In genomic region chr5:160088805-160089204, GRCh38 we compare ENCODE assay signal across 32 cellular contexts.
"Had no signal": no experiment of that assay in that cellular context is flagged by ENCODE, and none has a peak within 500 bp of the region (broad histone marks: within the 10 kb centered on the region; RNA-seq: fewer than 3 reads in every experiment).

No MANE protein-coding gene starts in this region.

- H3K4me1 ChIP-seq: esophagus squamous epithelium, prostate gland had no signal

- H3K9me3 Mint-ChIP-seq: activated CD4-positive, alpha-beta memory T cell treated with anti-CD3 and anti-CD28 coated beads for 36 hours; activated CD4-positive, alpha-beta T cell treated with anti-CD3 and anti-CD28 coated beads, Interleukin-2, amount 10 ng/mL, durations not matched to agents 24 days and 14 days; activated T-cell treated with anti-CD3 and anti-CD28 coated beads, Interleukin-2, amount 50 U/mL, for 4 hours; activated T-helper 2 cell treated with anti-CD3 and anti-CD28 coated beads, Interferon-gamma antibody, Interleukin-2, Interleukin-4, amounts not matched to agents 10 μg/mL and 5 μg/mL and 100 μg/mL, durations not matched to agents 14 hours and 24 hours and 36 hours; central memory CD8-positive, alpha-beta T cell; dendritic cell treated with granulocyte-macrophage colony-stimulating factor and Interleukin-4, amounts not matched to agents 40 ng/mL and 50 ng/mL, for 4 days; natural killer cell treated with Interleukin-12 subunit alpha and Interleukin-12 subunit beta and Interleukin-15 and Interleukin-18, amount 100 ng/mL, for 72 hours; stimulated activated naive CD8-positive, alpha-beta T cell treated with anti-CD3 and anti-CD28 coated beads, Interleukin-15, Interleukin-2, amounts not matched to agents 100 ng/mL and 50 ng/mL, for 24 hours had no signal

- H3K9me3 ChIP-seq: esophagus squamous epithelium, mucosa of descending colon, prostate gland, thoracic aorta had no signal

- H3K36me3 ChIP-seq: prostate gland had no signal

- H3K27ac Mint-ChIP-seq: activated CD4-positive, alpha-beta memory T cell treated with anti-CD3 and anti-CD28 coated beads for 36 hours; activated CD4-positive, alpha-beta T cell treated with anti-CD3 and anti-CD28 coated beads, Interleukin-2, amount 10 ng/mL, durations not matched to agents 24 days and 14 days; activated naive CD8-positive, alpha-beta T cell; activated T-helper 2 cell treated with anti-CD3 and anti-CD28 coated beads, Interferon-gamma antibody, Interleukin-2, Interleukin-4, amounts not matched to agents 10 μg/mL and 5 μg/mL and 100 μg/mL, durations not matched to agents 14 hours and 24 hours and 36 hours; dendritic cell treated with granulocyte-macrophage colony-stimulating factor and Interleukin-4, amounts not matched to agents 40 ng/mL and 50 ng/mL, for 4 days; natural killer cell treated with Interleukin-12 subunit alpha and Interleukin-12 subunit beta and Interleukin-15 and Interleukin-18, amount 100 ng/mL, for 72 hours; stimulated activated naive CD8-positive, alpha-beta T cell treated with anti-CD3 and anti-CD28 coated beads, Interleukin-15, Interleukin-2, amounts not matched to agents 100 ng/mL and 50 ng/mL, for 24 hours had no signal

- H3K4me3 ChIP-seq: esophagus squamous epithelium, mucosa of descending colon, prostate gland, skin epidermis, thoracic aorta had no signal

- ATAC-seq: activated T-cell treated with anti-CD3 and anti-CD28 coated beads, Interleukin-2, amount 50 U/mL, for 4 hours; left ventricle myocardium superior; mucosa of descending colon; natural killer cell treated with Interleukin-12 subunit alpha and Interleukin-12 subunit beta and Interleukin-15 and Interleukin-18, amount 100 ng/mL, for 72 hours; sciatic nerve had no signal

- H3K27me3 Mint-ChIP-seq: activated CD4-positive, alpha-beta memory T cell treated with anti-CD3 and anti-CD28 coated beads for 36 hours; activated CD4-positive, alpha-beta T cell treated with anti-CD3 and anti-CD28 coated beads, Interleukin-2, amount 10 ng/mL, durations not matched to agents 24 days and 14 days; activated naive CD8-positive, alpha-beta T cell; central memory CD8-positive, alpha-beta T cell; dendritic cell treated with granulocyte-macrophage colony-stimulating factor and Interleukin-4, amounts not matched to agents 40 ng/mL and 50 ng/mL, for 4 days; natural killer cell treated with Interleukin-12 subunit alpha and Interleukin-12 subunit beta and Interleukin-15 and Interleukin-18, amount 100 ng/mL, for 72 hours; stimulated activated naive CD8-positive, alpha-beta T cell treated with anti-CD3 and anti-CD28 coated beads, Interleukin-15, Interleukin-2, amounts not matched to agents 100 ng/mL and 50 ng/mL, for 24 hours had no signal

- DNase-seq: activated CD4-positive, alpha-beta memory T cell treated with anti-CD3 and anti-CD28 coated beads for 36 hours; activated CD4-positive, alpha-beta T cell treated with anti-CD3 and anti-CD28 coated beads, Interleukin-2, amount 10 ng/mL, durations not matched to agents 24 days and 14 days; activated CD4-positive, CD25-positive, alpha-beta regulatory T cell treated with anti-CD3 and anti-CD28 coated beads, Interleukin-2, amount 50 U/mL, for 72 hours; activated CD8-positive, alpha-beta memory T cell treated with anti-CD3 and anti-CD28 coated beads, Interleukin-2, amount 50 U/mL, for 48 hours; activated T-cell treated with anti-CD3 and anti-CD28 coated beads, Interleukin-2, amount 50 U/mL, for 4 hours; anterior cingulate cortex; effector CD8-positive, alpha-beta T cell; esophagus squamous epithelium; foreskin melanocyte; islet precursor cell; left ventricle myocardium superior; mucosa of descending colon; retina; stimulated activated CD4-positive, alpha-beta T cell treated with anti-CD3 and anti-CD28 coated beads, Interleukin-12 subunit alpha, Interleukin-12 subunit beta, amount 100 ng/mL, for 4 hours; stimulated activated CD4-positive, alpha-beta T cell treated with anti-CD3 and anti-CD28 coated beads, Interleukin-4, amount 100 ng/mL, for 1 hour; trophoblast cell; WERI-Rb-1 had no signal

- H3K4me3 Mint-ChIP-seq: activated CD4-positive, alpha-beta memory T cell treated with anti-CD3 and anti-CD28 coated beads for 36 hours; activated CD4-positive, alpha-beta T cell treated with anti-CD3 and anti-CD28 coated beads, Interleukin-2, amount 10 ng/mL, durations not matched to agents 24 days and 14 days; activated naive CD8-positive, alpha-beta T cell; activated T-cell treated with anti-CD3 and anti-CD28 coated beads, Interleukin-2, amount 50 U/mL, for 4 hours; central memory CD8-positive, alpha-beta T cell; dendritic cell treated with granulocyte-macrophage colony-stimulating factor and Interleukin-4, amounts not matched to agents 40 ng/mL and 50 ng/mL, for 4 days; natural killer cell treated with Interleukin-12 subunit alpha and Interleukin-12 subunit beta and Interleukin-15 and Interleukin-18, amount 100 ng/mL, for 72 hours; stimulated activated naive CD8-positive, alpha-beta T cell treated with anti-CD3 and anti-CD28 coated beads, Interleukin-15, Interleukin-2, amounts not matched to agents 100 ng/mL and 50 ng/mL, for 24 hours had no signal

- FAIRE-seq: bronchial epithelial cell, endometrium, TTC549, urothelium cell line had no signal

- H3K27me3 ChIP-seq: esophagus squamous epithelium had no signal

- H3K27ac ChIP-seq: epithelial cell of prostate, esophagus squamous epithelium, prostate gland, skin epidermis, thoracic aorta, WERI-Rb-1 had no signal
